In genomic region chr18:62584241-62585120, GRCh38 we compare ENCODE assay signal across 8 cellular contexts.
DNase-seq lines count a peak whose midpoint lies in the region; ATAC-seq, FAIRE-seq and TF ChIP-seq lines count a peak whose summit lies in the region.

No MANE protein-coding gene starts in this region.

- TF ChIP-seq CTCF in GM12801 (IDR thresholded peaks at IDR 0.05; ENCODE audit: extremely low read depth, insufficient read length): peak; percentile 96
- TF ChIP-seq CTCF in HFF-Myc (IDR thresholded peaks at IDR 0.05; ENCODE audit: low read depth, low read length, missing control alignments): peak; percentile 97
- TF ChIP-seq CTCF in heart left ventricle (IDR thresholded peaks at IDR 0.05): peak; percentile 79 to 98 (median 93)
- TF ChIP-seq CTCF in psoas muscle (IDR thresholded peaks at IDR 0.05): peak; percentile 91

- H3K36me3 ChIP-seq in adipocyte (ENCODE audit: control insufficient read depth, insufficient read depth, low read length, severe bottlenecking) (peaks cover 11% of the 10 kb centered on the region), heart left ventricle (peaks cover 0 to 17% (median 5%) of the 10 kb centered on the region in 9 donors), psoas muscle (ENCODE audit: insufficient read depth in 1 of 2, low read depth in 1 of 2) (peaks cover 2 to 21% of the 10 kb centered on the region in 2 donors)

- intact Hi-C loops in heart left ventricle (cut with DNase I): loop anchor here (1.0 to 10.0 kb wide), 18 partner anchors 57 to 402 kb away; partner anchors contain the start of genes PHLPP1 (in 4 of the 10), PIGN (in 4 of the 10), RELCH (in 4 of the 10) and TNFRSF11A (in 1 of the 10)
- intact Hi-C loops in psoas muscle (cut with DNase I): loop anchor here (2.0 to 10.0 kb wide), 6 partner anchors 128 to 400 kb away; partner anchors contain the start of genes PIGN (in 1 of the 2), RELCH (in 1 of the 2) and TNFRSF11A (in 1 of the 2)

- peak overlapping the region; percentile 48 for H3K9ac ChIP-seq in adipocyte (ENCODE audit: low read length)

- H3K9me3 ChIP-seq in adipocyte (ENCODE audit: control insufficient read depth, low read length) (no peaks in the 10 kb centered on the region), heart left ventricle (no peaks in the 10 kb centered on the region), psoas muscle (no peaks in the 10 kb centered on the region)

- H3K27ac ChIP-seq in heart left ventricle (peak overlapping the region in 6 of 12 donors; percentile 27 to 69 (median 41)), psoas muscle (peak overlapping the region; percentile 13)

- ATAC-seq in heart left ventricle (peak; percentile 79 to 88 (median 85)), psoas muscle (peak; percentile 90 to 93 (median 90))

- DNase-seq in HFF-Myc (ENCODE audit: extremely low read depth, low read depth) (peak; percentile 74), NAMALWA (ENCODE audit: low spot score) (peak; percentile 94), SW 1271 (lab: John Stamatoyannopoulos, UW) (peak; percentile 4 to 62), adipocyte (ENCODE audit: low read depth) (peak; percentile 96), heart left ventricle (peak; percentile 82 to 87 (median 85)), psoas muscle (peak; percentile 84 to 91), urothelium cell line (ENCODE audit: low spot score) (peak; percentile 80)

- no peak for TF ChIP-seq POLR2A in heart left ventricle (IDR thresholded peaks at IDR 0.05)

- 33 to 35% (median 34%) methylated on average over 23 of the region's 23 CpGs for WGBS in heart left ventricle, 4 donors
- WGBS in psoas muscle, 3 donors: 27 to 37% (median 36%) methylated on average over 23 of the region's 23 CpGs

- H3K4me1 ChIP-seq in adipocyte (ENCODE audit: control insufficient read depth, insufficient read depth, low read length) (peaks cover 3% of the 10 kb centered on the region), heart left ventricle (peaks cover 0 to 25% (median 12%) of the 10 kb centered on the region in 12 donors), psoas muscle (peaks cover 16% of the 10 kb centered on the region)

- H3K4me3 ChIP-seq in HFF-Myc (replicated peaks; ENCODE audit: low read depth, low read length) (no peak overlapping the region), adipocyte (ENCODE audit: low read length) (peak overlapping the region; percentile 52), heart left ventricle (peak overlapping the region in 5 of 12 donors; percentile 10 to 37 (median 19)), psoas muscle (peak overlapping the region; percentile 28)

- no peaks in the 10 kb centered on the region for H3K27me3 ChIP-seq in adipocyte (replicated peaks; ENCODE audit: control insufficient read depth, insufficient read depth, low read length)
- H3K27me3 ChIP-seq in heart left ventricle: no peaks in the 10 kb centered on the region
- H3K27me3 ChIP-seq in psoas muscle (ENCODE audit: insufficient read depth in 3 of 3, low read length in 2 of 3): no peaks in the 10 kb centered on the region

- FAIRE-seq in urothelium cell line (lab: Jason Lieb, UNC): no peak

Comparison
In these comparisons a context has a peak if more than half of its experiments do, and no peak if none do; other contexts are left out.
1. DNase-seq: peak in every context shown above with its lines; median percentile 96 in adipocyte; 94 in NAMALWA; 88 in psoas muscle; 85 in heart left ventricle; 80 in urothelium cell line; 74 in HFF-Myc; 33 in SW 1271.